In the genomic region with DNA sequence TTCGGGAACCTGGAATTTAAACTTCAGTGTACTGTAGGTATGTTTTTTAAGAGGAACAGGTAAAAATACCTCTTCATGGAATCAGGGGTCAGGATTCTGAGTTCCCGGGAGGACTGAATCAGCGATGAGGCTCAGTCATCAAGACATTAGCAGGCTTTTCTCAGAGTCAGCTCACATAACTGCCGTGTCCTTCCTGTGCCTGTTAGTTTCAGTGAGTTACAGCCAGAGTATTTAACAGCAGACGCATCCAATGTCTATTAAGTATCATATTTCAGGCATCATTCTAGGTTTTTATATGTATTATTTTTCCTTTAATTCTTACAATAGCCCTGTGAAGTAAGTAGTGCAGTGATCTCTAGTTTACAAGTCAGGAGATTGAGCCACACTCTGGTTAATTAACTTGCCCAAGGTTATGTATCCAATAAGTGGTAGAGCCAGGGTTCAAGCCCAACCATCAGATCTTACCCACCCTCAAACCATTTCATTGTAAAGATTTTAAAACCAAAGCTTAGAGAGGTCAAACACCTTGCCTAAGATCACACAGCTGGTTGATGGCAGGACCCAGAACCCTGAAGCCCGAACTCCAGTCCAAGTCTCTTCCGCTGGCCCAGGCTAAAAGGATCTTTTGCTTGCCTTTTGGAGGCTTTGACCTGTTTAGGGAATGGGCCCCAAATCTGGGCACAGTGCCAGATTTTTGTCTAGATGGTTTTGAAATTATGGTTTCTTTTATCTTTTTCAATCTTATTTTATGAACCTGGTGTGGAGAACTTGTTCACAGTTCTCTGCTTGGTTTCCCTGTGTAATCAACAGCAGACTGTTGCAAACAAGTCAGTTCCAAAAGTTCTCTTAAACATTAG, we compare ENCODE assay signal across 1 cellular context.
TF ChIP-seq lines count a peak whose summit lies in the region.

No MANE protein-coding gene starts in this region.

TF ChIP-seq in HEK293, 187 proteins besides CTCF, POLR2A, EP300 and RAD21 (continued from another document and continues in another):
- TF ChIP-seq, protein P1, sequence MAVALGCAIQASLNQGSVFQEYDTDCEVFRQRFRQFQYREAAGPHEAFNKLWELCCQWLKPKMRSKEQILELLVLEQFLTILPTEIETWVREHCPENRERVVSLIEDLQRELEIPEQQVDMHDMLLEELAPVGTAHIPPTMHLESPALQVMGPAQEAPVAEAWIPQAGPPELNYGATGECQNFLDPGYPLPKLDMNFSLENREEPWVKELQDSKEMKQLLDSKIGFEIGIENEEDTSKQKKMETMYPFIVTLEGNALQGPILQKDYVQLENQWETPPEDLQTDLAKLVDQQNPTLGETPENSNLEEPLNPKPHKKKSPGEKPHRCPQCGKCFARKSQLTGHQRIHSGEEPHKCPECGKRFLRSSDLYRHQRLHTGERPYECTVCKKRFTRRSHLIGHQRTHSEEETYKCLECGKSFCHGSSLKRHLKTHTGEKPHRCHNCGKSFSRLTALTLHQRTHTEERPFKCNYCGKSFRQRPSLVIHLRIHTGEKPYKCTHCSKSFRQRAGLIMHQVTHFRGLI (tag by site-specific recombination; IDR thresholded peaks at IDR 0.05), result peak; percentile 95
- TF ChIP-seq ZNF16 (tag by site-specific recombination; IDR thresholded peaks at IDR 0.05; ENCODE audit: low read depth) (no peak), ZBTB8A (tag by site-specific recombination; IDR thresholded peaks at IDR 0.05) (no peak), ZNF514 (tag by site-specific recombination; IDR thresholded peaks at IDR 0.05) (no peak), REPIN1 (tag by site-specific recombination; IDR thresholded peaks at IDR 0.05; ENCODE audit: low read depth) (no peak), ZBTB21 (tag by site-specific recombination; IDR thresholded peaks at IDR 0.05) (no peak), OVOL3 (tag by site-specific recombination; IDR thresholded peaks at IDR 0.05) (no peak), ZNF335 (tag by site-specific recombination; conservative IDR thresholded peaks at IDR 0.05) (peak; percentile 77), KLF1 (tag by site-specific recombination; IDR thresholded peaks at IDR 0.05) (no peak), ZNF24 (tag by site-specific recombination; IDR thresholded peaks at IDR 0.05) (no peak), ZNF623 (tag by site-specific recombination; IDR thresholded peaks at IDR 0.05) (no peak), ZNF701 (tag by site-specific recombination; IDR thresholded peaks at IDR 0.05) (no peak), ZNF274 (IDR thresholded peaks at IDR 0.05; ENCODE audit: low read length) (no peak), ZNF274 (tag by site-specific recombination; IDR thresholded peaks at IDR 0.05; ENCODE audit: borderline replicate concordance) (no peak), ZNF548 (tag by site-specific recombination; IDR thresholded peaks at IDR 0.05) (no peak), ZEB2 (tag by site-specific recombination; IDR thresholded peaks at IDR 0.05) (no peak), ZFP69B (tag by site-specific recombination; IDR thresholded peaks at IDR 0.05) (no peak), ZNF433 (tag by site-specific recombination; IDR thresholded peaks at IDR 0.05; ENCODE audit: low read depth) (no peak), ZFP3 (tag by site-specific recombination; IDR thresholded peaks at IDR 0.05; ENCODE audit: low read depth) (no peak), ZBTB20 (tag by site-specific recombination; IDR thresholded peaks at IDR 0.05) (no peak), ZNF223 (tag by site-specific recombination; IDR thresholded peaks at IDR 0.05) (no peak), YY1 (tag by site-specific recombination; IDR thresholded peaks at IDR 0.05) (no peak)
- TF ChIP-seq, protein P2, sequence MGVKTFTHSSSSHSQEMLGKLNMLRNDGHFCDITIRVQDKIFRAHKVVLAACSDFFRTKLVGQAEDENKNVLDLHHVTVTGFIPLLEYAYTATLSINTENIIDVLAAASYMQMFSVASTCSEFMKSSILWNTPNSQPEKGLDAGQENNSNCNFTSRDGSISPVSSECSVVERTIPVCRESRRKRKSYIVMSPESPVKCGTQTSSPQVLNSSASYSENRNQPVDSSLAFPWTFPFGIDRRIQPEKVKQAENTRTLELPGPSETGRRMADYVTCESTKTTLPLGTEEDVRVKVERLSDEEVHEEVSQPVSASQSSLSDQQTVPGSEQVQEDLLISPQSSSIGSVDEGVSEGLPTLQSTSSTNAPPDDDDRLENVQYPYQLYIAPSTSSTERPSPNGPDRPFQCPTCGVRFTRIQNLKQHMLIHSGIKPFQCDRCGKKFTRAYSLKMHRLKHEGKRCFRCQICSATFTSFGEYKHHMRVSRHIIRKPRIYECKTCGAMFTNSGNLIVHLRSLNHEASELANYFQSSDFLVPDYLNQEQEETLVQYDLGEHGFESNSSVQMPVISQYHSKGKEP (tag by site-specific recombination; IDR thresholded peaks at IDR 0.05), result peak; percentile 72; the same call in 1 of the 2 replicates
- TF ChIP-seq, protein P3, sequence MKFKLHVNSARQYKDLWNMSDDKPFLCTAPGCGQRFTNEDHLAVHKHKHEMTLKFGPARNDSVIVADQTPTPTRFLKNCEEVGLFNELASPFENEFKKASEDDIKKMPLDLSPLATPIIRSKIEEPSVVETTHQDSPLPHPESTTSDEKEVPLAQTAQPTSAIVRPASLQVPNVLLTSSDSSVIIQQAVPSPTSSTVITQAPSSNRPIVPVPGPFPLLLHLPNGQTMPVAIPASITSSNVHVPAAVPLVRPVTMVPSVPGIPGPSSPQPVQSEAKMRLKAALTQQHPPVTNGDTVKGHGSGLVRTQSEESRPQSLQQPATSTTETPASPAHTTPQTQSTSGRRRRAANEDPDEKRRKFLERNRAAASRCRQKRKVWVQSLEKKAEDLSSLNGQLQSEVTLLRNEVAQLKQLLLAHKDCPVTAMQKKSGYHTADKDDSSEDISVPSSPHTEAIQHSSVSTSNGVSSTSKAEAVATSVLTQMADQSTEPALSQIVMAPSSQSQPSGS (tag by site-specific recombination; IDR thresholded peaks at IDR 0.05; ENCODE audit: low read depth), result no peak
- TF ChIP-seq, protein P4, sequence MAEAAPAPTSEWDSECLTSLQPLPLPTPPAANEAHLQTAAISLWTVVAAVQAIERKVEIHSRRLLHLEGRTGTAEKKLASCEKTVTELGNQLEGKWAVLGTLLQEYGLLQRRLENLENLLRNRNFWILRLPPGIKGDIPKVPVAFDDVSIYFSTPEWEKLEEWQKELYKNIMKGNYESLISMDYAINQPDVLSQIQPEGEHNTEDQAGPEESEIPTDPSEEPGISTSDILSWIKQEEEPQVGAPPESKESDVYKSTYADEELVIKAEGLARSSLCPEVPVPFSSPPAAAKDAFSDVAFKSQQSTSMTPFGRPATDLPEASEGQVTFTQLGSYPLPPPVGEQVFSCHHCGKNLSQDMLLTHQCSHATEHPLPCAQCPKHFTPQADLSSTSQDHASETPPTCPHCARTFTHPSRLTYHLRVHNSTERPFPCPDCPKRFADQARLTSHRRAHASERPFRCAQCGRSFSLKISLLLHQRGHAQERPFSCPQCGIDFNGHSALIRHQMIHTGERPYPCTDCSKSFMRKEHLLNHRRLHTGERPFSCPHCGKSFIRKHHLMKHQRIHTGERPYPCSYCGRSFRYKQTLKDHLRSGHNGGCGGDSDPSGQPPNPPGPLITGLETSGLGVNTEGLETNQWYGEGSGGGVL (tag by site-specific recombination; IDR thresholded peaks at IDR 0.05), result no peak
- TF ChIP-seq, protein P5, sequence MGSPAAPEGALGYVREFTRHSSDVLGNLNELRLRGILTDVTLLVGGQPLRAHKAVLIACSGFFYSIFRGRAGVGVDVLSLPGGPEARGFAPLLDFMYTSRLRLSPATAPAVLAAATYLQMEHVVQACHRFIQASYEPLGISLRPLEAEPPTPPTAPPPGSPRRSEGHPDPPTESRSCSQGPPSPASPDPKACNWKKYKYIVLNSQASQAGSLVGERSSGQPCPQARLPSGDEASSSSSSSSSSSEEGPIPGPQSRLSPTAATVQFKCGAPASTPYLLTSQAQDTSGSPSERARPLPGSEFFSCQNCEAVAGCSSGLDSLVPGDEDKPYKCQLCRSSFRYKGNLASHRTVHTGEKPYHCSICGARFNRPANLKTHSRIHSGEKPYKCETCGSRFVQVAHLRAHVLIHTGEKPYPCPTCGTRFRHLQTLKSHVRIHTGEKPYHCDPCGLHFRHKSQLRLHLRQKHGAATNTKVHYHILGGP (tag by site-specific recombination; IDR thresholded peaks at IDR 0.05), result no peak
- TF ChIP-seq, protein P6, sequence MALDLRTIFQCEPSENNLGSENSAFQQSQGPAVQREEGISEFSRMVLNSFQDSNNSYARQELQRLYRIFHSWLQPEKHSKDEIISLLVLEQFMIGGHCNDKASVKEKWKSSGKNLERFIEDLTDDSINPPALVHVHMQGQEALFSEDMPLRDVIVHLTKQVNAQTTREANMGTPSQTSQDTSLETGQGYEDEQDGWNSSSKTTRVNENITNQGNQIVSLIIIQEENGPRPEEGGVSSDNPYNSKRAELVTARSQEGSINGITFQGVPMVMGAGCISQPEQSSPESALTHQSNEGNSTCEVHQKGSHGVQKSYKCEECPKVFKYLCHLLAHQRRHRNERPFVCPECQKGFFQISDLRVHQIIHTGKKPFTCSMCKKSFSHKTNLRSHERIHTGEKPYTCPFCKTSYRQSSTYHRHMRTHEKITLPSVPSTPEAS (tag by site-specific recombination; IDR thresholded peaks at IDR 0.05), result no peak
- TF ChIP-seq, protein P7, sequence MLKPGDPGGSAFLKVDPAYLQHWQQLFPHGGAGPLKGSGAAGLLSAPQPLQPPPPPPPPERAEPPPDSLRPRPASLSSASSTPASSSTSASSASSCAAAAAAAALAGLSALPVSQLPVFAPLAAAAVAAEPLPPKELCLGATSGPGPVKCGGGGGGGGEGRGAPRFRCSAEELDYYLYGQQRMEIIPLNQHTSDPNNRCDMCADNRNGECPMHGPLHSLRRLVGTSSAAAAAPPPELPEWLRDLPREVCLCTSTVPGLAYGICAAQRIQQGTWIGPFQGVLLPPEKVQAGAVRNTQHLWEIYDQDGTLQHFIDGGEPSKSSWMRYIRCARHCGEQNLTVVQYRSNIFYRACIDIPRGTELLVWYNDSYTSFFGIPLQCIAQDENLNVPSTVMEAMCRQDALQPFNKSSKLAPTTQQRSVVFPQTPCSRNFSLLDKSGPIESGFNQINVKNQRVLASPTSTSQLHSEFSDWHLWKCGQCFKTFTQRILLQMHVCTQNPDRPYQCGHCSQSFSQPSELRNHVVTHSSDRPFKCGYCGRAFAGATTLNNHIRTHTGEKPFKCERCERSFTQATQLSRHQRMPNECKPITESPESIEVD (tag by site-specific recombination; IDR thresholded peaks at IDR 0.05), result peak; percentile 52
- TF ChIP-seq, protein P8, sequence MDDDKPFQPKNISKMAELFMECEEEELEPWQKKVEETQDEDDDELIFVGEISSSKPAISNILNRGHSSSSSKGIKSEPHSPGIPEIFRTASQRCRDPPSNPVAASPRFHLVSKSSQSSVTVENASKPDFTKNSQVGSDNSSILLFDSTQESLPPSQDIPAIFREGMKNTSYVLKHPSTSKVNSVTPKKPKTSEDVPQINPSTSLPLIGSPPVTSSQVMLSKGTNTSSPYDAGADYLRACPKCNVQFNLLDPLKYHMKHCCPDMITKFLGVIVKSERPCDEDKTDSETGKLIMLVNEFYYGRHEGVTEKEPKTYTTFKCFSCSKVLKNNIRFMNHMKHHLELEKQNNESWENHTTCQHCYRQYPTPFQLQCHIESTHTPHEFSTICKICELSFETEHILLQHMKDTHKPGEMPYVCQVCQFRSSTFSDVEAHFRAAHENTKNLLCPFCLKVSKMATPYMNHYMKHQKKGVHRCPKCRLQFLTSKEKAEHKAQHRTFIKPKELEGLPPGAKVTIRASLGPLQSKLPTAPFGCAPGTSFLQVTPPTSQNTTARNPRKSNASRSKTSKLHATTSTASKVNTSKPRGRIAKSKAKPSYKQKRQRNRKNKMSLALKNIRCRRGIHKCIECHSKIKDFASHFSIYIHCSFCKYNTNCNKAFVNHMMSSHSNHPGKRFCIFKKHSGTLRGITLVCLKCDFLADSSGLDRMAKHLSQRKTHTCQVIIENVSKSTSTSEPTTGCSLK (tag by site-specific recombination; IDR thresholded peaks at IDR 0.05), result no peak
- TF ChIP-seq, protein P9, sequence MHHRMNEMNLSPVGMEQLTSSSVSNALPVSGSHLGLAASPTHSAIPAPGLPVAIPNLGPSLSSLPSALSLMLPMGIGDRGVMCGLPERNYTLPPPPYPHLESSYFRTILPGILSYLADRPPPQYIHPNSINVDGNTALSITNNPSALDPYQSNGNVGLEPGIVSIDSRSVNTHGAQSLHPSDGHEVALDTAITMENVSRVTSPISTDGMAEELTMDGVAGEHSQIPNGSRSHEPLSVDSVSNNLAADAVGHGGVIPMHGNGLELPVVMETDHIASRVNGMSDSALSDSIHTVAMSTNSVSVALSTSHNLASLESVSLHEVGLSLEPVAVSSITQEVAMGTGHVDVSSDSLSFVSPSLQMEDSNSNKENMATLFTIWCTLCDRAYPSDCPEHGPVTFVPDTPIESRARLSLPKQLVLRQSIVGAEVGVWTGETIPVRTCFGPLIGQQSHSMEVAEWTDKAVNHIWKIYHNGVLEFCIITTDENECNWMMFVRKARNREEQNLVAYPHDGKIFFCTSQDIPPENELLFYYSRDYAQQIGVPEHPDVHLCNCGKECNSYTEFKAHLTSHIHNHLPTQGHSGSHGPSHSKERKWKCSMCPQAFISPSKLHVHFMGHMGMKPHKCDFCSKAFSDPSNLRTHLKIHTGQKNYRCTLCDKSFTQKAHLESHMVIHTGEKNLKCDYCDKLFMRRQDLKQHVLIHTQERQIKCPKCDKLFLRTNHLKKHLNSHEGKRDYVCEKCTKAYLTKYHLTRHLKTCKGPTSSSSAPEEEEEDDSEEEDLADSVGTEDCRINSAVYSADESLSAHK (tag by site-specific recombination; IDR thresholded peaks at IDR 0.05), result no peak
- TF ChIP-seq, protein P10, sequence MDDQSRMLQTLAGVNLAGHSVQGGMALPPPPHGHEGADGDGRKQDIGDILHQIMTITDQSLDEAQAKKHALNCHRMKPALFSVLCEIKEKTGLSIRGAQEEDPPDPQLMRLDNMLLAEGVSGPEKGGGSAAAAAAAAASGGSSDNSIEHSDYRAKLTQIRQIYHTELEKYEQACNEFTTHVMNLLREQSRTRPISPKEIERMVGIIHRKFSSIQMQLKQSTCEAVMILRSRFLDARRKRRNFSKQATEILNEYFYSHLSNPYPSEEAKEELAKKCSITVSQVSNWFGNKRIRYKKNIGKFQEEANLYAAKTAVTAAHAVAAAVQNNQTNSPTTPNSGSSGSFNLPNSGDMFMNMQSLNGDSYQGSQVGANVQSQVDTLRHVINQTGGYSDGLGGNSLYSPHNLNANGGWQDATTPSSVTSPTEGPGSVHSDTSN (CRISPR knock-in tag; IDR thresholded peaks at IDR 0.05), result no peak
- TF ChIP-seq, protein P11, sequence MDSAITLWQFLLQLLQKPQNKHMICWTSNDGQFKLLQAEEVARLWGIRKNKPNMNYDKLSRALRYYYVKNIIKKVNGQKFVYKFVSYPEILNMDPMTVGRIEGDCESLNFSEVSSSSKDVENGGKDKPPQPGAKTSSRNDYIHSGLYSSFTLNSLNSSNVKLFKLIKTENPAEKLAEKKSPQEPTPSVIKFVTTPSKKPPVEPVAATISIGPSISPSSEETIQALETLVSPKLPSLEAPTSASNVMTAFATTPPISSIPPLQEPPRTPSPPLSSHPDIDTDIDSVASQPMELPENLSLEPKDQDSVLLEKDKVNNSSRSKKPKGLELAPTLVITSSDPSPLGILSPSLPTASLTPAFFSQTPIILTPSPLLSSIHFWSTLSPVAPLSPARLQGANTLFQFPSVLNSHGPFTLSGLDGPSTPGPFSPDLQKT (IDR thresholded peaks at IDR 0.05; ENCODE audit: borderline replicate concordance, low read depth, low read length), result no peak
